8 cellular contexts compared by ENCODE assay signal in the genomic region with DNA sequence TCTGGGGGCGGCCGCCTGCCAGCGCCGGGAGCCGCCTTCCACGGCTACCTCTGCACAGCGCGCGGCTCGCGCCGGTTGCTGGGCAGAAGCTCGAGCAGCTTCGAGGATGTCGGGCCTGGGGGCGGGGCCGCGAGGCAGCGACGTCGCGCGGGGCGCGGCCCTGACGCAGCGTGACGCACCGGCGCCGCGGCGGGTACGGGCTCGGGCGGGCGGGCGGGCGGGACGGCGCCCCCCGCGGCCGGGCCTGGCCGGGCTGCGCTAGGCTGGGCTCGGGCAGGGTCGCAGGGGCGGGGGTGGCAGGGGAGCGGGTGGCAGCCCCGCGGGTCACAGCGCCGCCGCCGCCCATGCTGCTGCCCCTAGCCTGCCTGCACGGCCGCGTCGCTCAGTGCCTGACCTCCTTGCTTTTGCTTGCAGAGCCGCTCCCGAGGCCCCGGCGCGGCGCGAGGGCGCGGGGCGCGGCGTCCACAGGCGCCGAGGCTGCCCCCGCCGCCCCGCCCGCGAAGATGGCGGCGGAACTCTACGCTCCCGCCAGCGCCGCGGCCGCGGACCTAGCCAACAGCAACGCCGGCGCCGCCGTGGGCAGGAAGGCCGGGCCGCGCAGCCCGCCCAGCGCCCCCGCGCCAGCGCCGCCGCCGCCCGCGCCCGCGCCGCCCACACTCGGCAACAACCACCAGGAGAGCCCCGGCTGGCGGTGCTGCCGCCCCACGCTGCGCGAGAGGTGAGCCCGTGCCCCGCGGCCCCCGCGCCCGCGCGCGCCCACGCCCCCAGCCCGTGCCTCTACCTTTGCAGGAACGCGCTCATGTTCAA. TPM values are rescaled to one million over a fixed set of nuclear protein-coding genes. Genes with fewer than 3 reads are reported as not detected.
DNase-seq lines count a peak whose midpoint lies in the region; ATAC-seq and TF ChIP-seq lines count a peak whose summit lies in the region.

A gene (plus strand): TSS at position 166 of the 807 bp plus-strand sequence. CDS start 179 bp downstream, at position 345.

- H3K36me3 ChIP-seq in Karpas-422 (ENCODE audit: insufficient read depth, low read length) (no peaks in the 10 kb centered on the region), SK-N-MC (ENCODE audit: insufficient read depth, low read length) (peaks cover 17% of the 10 kb centered on the region), thymus (ENCODE audit: control insufficient read depth, insufficient read depth) (peaks cover 34% of the 10 kb centered on the region)

- peak within 1 kb of the TSS; percentile 65 for H3K27ac Mint-ChIP-seq in activated naive CD4-positive, alpha-beta T cell treated with anti-CD3 and anti-CD28 coated beads, Interleukin-2, amount 50 U/mL, for 24 hours
- H3K27ac Mint-ChIP-seq in glutamatergic neuron (ENCODE audit: unreplicated experiment) (no peak within 1 kb of the TSS), osteocyte (ENCODE audit: unreplicated experiment) (peak within 1 kb of the TSS; percentile 69)

- H3K9ac ChIP-seq in Karpas-422 (ENCODE audit: low read length): peak within 1 kb of the TSS; percentile 86
- peak within 1 kb of the TSS; percentile 77 for H3K9ac ChIP-seq in SK-N-MC (ENCODE audit: insufficient read length)

- no peaks in the 10 kb centered on the region for H4K20me1 ChIP-seq in Karpas-422 (ENCODE audit: insufficient read depth, low read depth, low read length)

- H3K9me2 ChIP-seq in Karpas-422 (replicated peaks; ENCODE audit: insufficient read depth, low read length): no peaks in the 10 kb centered on the region

- H3K4me1 Mint-ChIP-seq in activated naive CD4-positive, alpha-beta T cell treated with anti-CD3 and anti-CD28 coated beads, Interleukin-2, amount 50 U/mL, for 24 hours: peaks cover 42% of the 10 kb centered on the region
- H3K4me1 Mint-ChIP-seq in glutamatergic neuron (ENCODE audit: low read depth, unreplicated experiment) (peaks cover 8% of the 10 kb centered on the region), osteocyte (ENCODE audit: unreplicated experiment) (peaks cover 19% of the 10 kb centered on the region)

- no peaks in the 10 kb centered on the region for H3K9me3 Mint-ChIP-seq in activated naive CD4-positive, alpha-beta T cell treated with anti-CD3 and anti-CD28 coated beads, Interleukin-2, amount 50 U/mL, for 24 hours
- peaks cover 6% of the 10 kb centered on the region for H3K9me3 Mint-ChIP-seq in glutamatergic neuron (ENCODE audit: unreplicated experiment)
- no peaks in the 10 kb centered on the region for H3K9me3 Mint-ChIP-seq in osteocyte (ENCODE audit: unreplicated experiment)

- H3K9me3 ChIP-seq in Karpas-422 (ENCODE audit: low read length) (no peaks in the 10 kb centered on the region), SK-N-MC (ENCODE audit: low read depth, low read length) (no peaks in the 10 kb centered on the region), thymus (ENCODE audit: control insufficient read depth) (no peaks in the 10 kb centered on the region)

- H3K4me1 ChIP-seq in Karpas-422 (ENCODE audit: low read length) (peaks cover 27% of the 10 kb centered on the region), thymus (ENCODE audit: control insufficient read depth, insufficient read depth, low read length) (peaks cover 12% of the 10 kb centered on the region)

- peaks cover 50% of the 10 kb centered on the region for H3K79me2 ChIP-seq in Karpas-422 (ENCODE audit: low read length)

- DNase-seq in EH (ENCODE audit: low read depth) (peak; percentile 81), Karpas-422 (peak; percentile 98), SK-N-MC (ENCODE audit: low read depth, low spot score) (no peak), glutamatergic neuron (peak; percentile 89), osteocyte (ENCODE audit: extremely low spot score, unreplicated experiment) (peak; percentile 94)

- H3K36me3 Mint-ChIP-seq in activated naive CD4-positive, alpha-beta T cell treated with anti-CD3 and anti-CD28 coated beads, Interleukin-2, amount 50 U/mL, for 24 hours: no peaks in the 10 kb centered on the region
- no peaks in the 10 kb centered on the region for H3K36me3 Mint-ChIP-seq in glutamatergic neuron (ENCODE audit: unreplicated experiment)
- H3K36me3 Mint-ChIP-seq in osteocyte (ENCODE audit: unreplicated experiment): peaks cover 5% of the 10 kb centered on the region

- no peaks in the 10 kb centered on the region for H3K27me3 Mint-ChIP-seq in activated naive CD4-positive, alpha-beta T cell treated with anti-CD3 and anti-CD28 coated beads, Interleukin-2, amount 50 U/mL, for 24 hours
- H3K27me3 Mint-ChIP-seq in glutamatergic neuron (ENCODE audit: unreplicated experiment) (peaks cover 8% of the 10 kb centered on the region), osteocyte (ENCODE audit: unreplicated experiment) (no peaks in the 10 kb centered on the region)

- H3K4me2 ChIP-seq in Karpas-422 (ENCODE audit: low read depth, low read length, poor library complexity, severe bottlenecking): peak within 1 kb of the TSS; percentile 93

- peak within 1 kb of the TSS; percentile 89 for H3K4me3 ChIP-seq in Karpas-422 (ENCODE audit: low read length)
- peak within 1 kb of the TSS; percentile 88 for H3K4me3 ChIP-seq in SK-N-MC
- peak within 1 kb of the TSS; percentile 80 for H3K4me3 ChIP-seq in thymus (ENCODE audit: low read length)

- H3K27me3 ChIP-seq in Karpas-422 (ENCODE audit: low read length) (no peaks in the 10 kb centered on the region), thymus (ENCODE audit: control insufficient read depth, insufficient read depth) (no peaks in the 10 kb centered on the region)

- 0 out of 2 replicates have a peak within 1 kb of the TSS, but pooled peaks have one; percentile 28 for H3K27ac ChIP-seq in Karpas-422 (ENCODE audit: low read length)
- H3K27ac ChIP-seq in SK-N-MC: no peak within 1 kb of the TSS
- peak within 1 kb of the TSS; percentile 90 for H3K27ac ChIP-seq in thymus (ENCODE audit: low read depth)

- peak within 1 kb of the TSS; percentile 83 for H3K4me3 Mint-ChIP-seq in activated naive CD4-positive, alpha-beta T cell treated with anti-CD3 and anti-CD28 coated beads, Interleukin-2, amount 50 U/mL, for 24 hours
- peak within 1 kb of the TSS; percentile 83 for H3K4me3 Mint-ChIP-seq in glutamatergic neuron (ENCODE audit: unreplicated experiment)
- peak within 1 kb of the TSS; percentile 75 for H3K4me3 Mint-ChIP-seq in osteocyte (ENCODE audit: unreplicated experiment)

- ATAC-seq in GM21786 (IDR thresholded peaks at IDR 0.05; ENCODE audit: unreplicated experiment): peak; percentile 89

- peak within 1 kb of the TSS; percentile 80 for H2AFZ ChIP-seq in Karpas-422 (ENCODE audit: low read length)

- WGBS in thymus: 2% methylated on average over 129 of the region's 129 CpGs

- TF ChIP-seq CTCF in glutamatergic neuron (IDR thresholded peaks at IDR 0.05; ENCODE audit: partially characterized antibody, unreplicated experiment): no peak
- TF ChIP-seq CTCF in osteocyte (IDR thresholded peaks at IDR 0.05): no peak

RNA-seq across cellular contexts. Expression of the gene that starts here (rescaled TPM):
- total RNA-seq in Karpas-422 (2014; rRNA removed; shearing (Covaris generic); ENCODE audit: low replicate concordance): 58.9 and 130 TPM in 2 replicates
- total RNA-seq in glutamatergic neuron (ENCODE audit: unreplicated experiment): 36.3 TPM
- total RNA-seq in osteocyte: 35.3 and 35.7 TPM in 2 replicates
- 44.9 TPM for polyA plus RNA-seq in thymus
